24 cellular contexts compared by ENCODE assay signal in genomic region chr19:40677156-40677555, GRCh38.
"Had no signal": no experiment of that assay in that cellular context is flagged by ENCODE, and none has a peak within 500 bp of the region (broad histone marks: within the 10 kb centered on the region; RNA-seq: fewer than 3 reads in every experiment).

No MANE protein-coding gene starts in this region.

- ATAC-seq: effector memory CD8-positive, alpha-beta T cell; esophagus mucosa; gastrocnemius medialis; heart right ventricle; left colon; left lobe of liver; lower lobe of right lung had no signal

- H3K27ac ChIP-seq: coronary artery, epithelial cell of prostate, esophagus squamous epithelium, gastrocnemius medialis, heart right ventricle, left ventricle myocardium inferior, lower lobe of right lung had no signal

- H3K4me3 ChIP-seq: coronary artery, esophagus squamous epithelium, gastrocnemius medialis, heart right ventricle, left ventricle myocardium inferior, lower lobe of right lung had no signal

- H3K27me3 ChIP-seq: esophagus squamous epithelium, gastrocnemius medialis, heart right ventricle had no signal

- DNase-seq: cerebellar nuclear complex; effector CD8-positive, alpha-beta T cell; effector memory CD8-positive, alpha-beta T cell; endodermal cell; erythroblast; esophagus squamous epithelium; foreskin fibroblast; foreskin melanocyte; gastrocnemius medialis; glutamatergic neuron; head of caudate nucleus; heart right ventricle; hippocampal formation; immature natural killer cell; kidney glomerular epithelial cell; left colon; left ventricle myocardium inferior; lower lobe of right lung; mesendoderm; midbrain had no signal

- H3K4me1 ChIP-seq: lower lobe of right lung had no signal

- H3K9me3 ChIP-seq: esophagus squamous epithelium, gastrocnemius medialis, heart right ventricle, left ventricle myocardium inferior, lower lobe of right lung had no signal
